ENCODE assay signal across 8 cellular contexts in the genomic region with DNA sequence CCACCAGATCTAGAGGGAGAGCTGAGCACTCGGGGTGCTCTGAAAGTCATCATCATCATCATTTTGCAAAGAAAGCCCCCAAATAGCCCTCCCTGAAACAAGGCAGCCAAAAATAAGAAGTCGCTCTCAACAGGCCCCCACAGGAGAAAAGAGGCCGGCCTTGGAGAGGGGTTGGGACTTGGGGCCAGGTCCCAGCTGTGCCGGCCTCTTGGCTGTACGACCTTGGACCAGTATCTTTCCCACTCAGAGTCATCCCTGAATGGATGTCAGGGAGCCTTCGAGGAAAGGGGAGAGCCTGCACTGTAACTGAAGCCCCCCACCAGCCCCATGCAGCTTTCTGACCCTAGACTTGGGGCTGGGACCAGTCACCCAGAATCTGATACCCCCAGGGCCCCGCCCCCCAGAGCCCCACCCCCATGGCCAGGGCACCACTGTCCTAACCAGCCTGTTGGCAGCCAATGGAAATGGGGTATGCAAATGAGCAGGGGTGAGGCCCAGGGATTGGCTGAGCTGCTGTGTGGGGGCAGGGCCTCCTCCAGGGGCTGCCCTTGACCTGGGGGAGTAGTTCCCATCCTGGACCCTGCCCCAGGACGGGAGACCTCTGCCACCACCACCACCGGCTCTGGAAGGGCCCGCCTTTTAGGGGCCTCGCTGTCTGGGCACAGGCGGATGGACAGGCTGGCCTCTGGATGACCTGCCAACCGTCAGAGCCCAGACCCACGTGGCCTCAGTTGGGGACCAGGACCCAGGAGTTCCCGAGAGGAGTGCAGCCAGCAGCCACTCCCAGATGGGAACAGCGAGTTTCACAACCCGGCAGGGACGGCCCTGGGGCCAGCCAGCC. TPM values are rescaled to one million over a fixed set of nuclear protein-coding genes. Genes with fewer than 3 reads are reported as not detected.
DNase-seq lines count a peak whose midpoint lies in the region; ATAC-seq and TF ChIP-seq lines count a peak whose summit lies in the region.

No MANE protein-coding gene starts in this region.

- no peaks in the 10 kb centered on the region for H3K9me3 ChIP-seq in iPS-18a (ENCODE audit: control insufficient read depth, low read depth, low read length)

- no peaks in the 10 kb centered on the region for H3K9me3 Mint-ChIP-seq in activated T-helper 1 cell treated with anti-CD3 and anti-CD28 coated beads, Interleukin-12 subunit alpha, Interleukin-12 subunit beta, Interleukin-2, Interleukin-4 antibody, amounts not matched to agents 30 ng/mL and 10 ng/mL and 1 ng/mL, durations not matched to agents 14 hours and 24 hours and 36 hours

- H3K27me3 ChIP-seq in iPS-18a (ENCODE audit: control insufficient read depth, insufficient read depth, low read length): no peaks in the 10 kb centered on the region

- no peaks in the 10 kb centered on the region for H3K36me3 Mint-ChIP-seq in activated T-helper 1 cell treated with anti-CD3 and anti-CD28 coated beads, Interleukin-12 subunit alpha, Interleukin-12 subunit beta, Interleukin-2, Interleukin-4 antibody, amounts not matched to agents 30 ng/mL and 10 ng/mL and 1 ng/mL, durations not matched to agents 14 hours and 24 hours and 36 hours (ENCODE audit: low read depth)

- ATAC-seq in SK-N-SH treated with all-trans-retinoic acid at 6 μM for 48 hours (peak; percentile 74), GM21619 (IDR thresholded peaks at IDR 0.05; ENCODE audit: unreplicated experiment) (no peak), Right ventricle myocardium superior (ENCODE audit: poor library complexity) (no peak)

- no peak overlapping the region for H3K4me3 Mint-ChIP-seq in activated T-helper 1 cell treated with anti-CD3 and anti-CD28 coated beads, Interleukin-12 subunit alpha, Interleukin-12 subunit beta, Interleukin-2, Interleukin-4 antibody, amounts not matched to agents 30 ng/mL and 10 ng/mL and 1 ng/mL, durations not matched to agents 14 hours and 24 hours and 36 hours

- peak; percentile 29 for DNase-seq in Ammon's horn (ENCODE audit: low spot score)
- DNase-seq in H4 (ENCODE audit: low spot score): peak; percentile 49
- no peak for DNase-seq in DMS153 (lab: John Stamatoyannopoulos, UW)
- no peak for DNase-seq in activated T-helper 1 cell treated with anti-CD3 and anti-CD28 coated beads, Interleukin-12 subunit alpha, Interleukin-12 subunit beta, Interleukin-2, Interleukin-4 antibody, amounts not matched to agents 30 ng/mL and 10 ng/mL and 1 ng/mL, durations not matched to agents 14 hours and 24 hours and 36 hours (ENCODE audit: low spot score)
- DNase-seq in Right ventricle myocardium superior: no peak

- peak overlapping the region; percentile 40 for H3K4me3 ChIP-seq in iPS-18a (ENCODE audit: low read length)

- H3K27ac Mint-ChIP-seq in activated T-helper 1 cell treated with anti-CD3 and anti-CD28 coated beads, Interleukin-12 subunit alpha, Interleukin-12 subunit beta, Interleukin-2, Interleukin-4 antibody, amounts not matched to agents 30 ng/mL and 10 ng/mL and 1 ng/mL, durations not matched to agents 14 hours and 24 hours and 36 hours: no peak overlapping the region

- intact Hi-C loops in activated T-helper 1 cell treated with anti-CD3 and anti-CD28 coated beads, Interleukin-12 subunit alpha, Interleukin-12 subunit beta, Interleukin-2, Interleukin-4 antibody, amounts not matched to agents 30 ng/mL and 10 ng/mL and 1 ng/mL, durations not matched to agents 14 hours and 24 hours and 36 hours (cut with micrococcal nuclease): loop anchor here (2.0 kb wide), 1 partner anchor 14 kb away; no protein-coding TSS in a partner anchor
- intact Hi-C loops in Right ventricle myocardium superior (cut with DNase I): no loop called here

- no peak overlapping the region for H3K9ac ChIP-seq in iPS-18a (ENCODE audit: low read length)

- peaks cover 20% of the 10 kb centered on the region for H3K4me1 Mint-ChIP-seq in activated T-helper 1 cell treated with anti-CD3 and anti-CD28 coated beads, Interleukin-12 subunit alpha, Interleukin-12 subunit beta, Interleukin-2, Interleukin-4 antibody, amounts not matched to agents 30 ng/mL and 10 ng/mL and 1 ng/mL, durations not matched to agents 14 hours and 24 hours and 36 hours (ENCODE audit: low read depth)

- H3K27ac ChIP-seq in iPS-18a (ENCODE audit: low read length): no peak overlapping the region

- no peaks in the 10 kb centered on the region for H3K27me3 Mint-ChIP-seq in activated T-helper 1 cell treated with anti-CD3 and anti-CD28 coated beads, Interleukin-12 subunit alpha, Interleukin-12 subunit beta, Interleukin-2, Interleukin-4 antibody, amounts not matched to agents 30 ng/mL and 10 ng/mL and 1 ng/mL, durations not matched to agents 14 hours and 24 hours and 36 hours (ENCODE audit: insufficient read depth)

- peaks cover 3% of the 10 kb centered on the region for H3K4me1 ChIP-seq in iPS-18a (ENCODE audit: control insufficient read depth, low read depth, low read length)

- H3K36me3 ChIP-seq in iPS-18a (ENCODE audit: control insufficient read depth, low read depth, low read length): no peaks in the 10 kb centered on the region

TF ChIP-seq in SK-N-SH treated with all-trans-retinoic acid at 6 μM for 48 hours, 23 proteins besides CTCF, POLR2A, EP300 and RAD21:
- TF ChIP-seq CSDC2 (CRISPR knock-in tag; IDR thresholded peaks at IDR 0.05) (no peak), ZNF8 (CRISPR knock-in tag; IDR thresholded peaks at IDR 0.05) (no peak), ISL1 (CRISPR knock-in tag; IDR thresholded peaks at IDR 0.05) (no peak), BACH2 (CRISPR knock-in tag; IDR thresholded peaks at IDR 0.05; ENCODE audit: borderline replicate concordance) (no peak), ZFP3 (CRISPR knock-in tag; IDR thresholded peaks at IDR 0.05) (no peak), SNAI2 (CRISPR knock-in tag; IDR thresholded peaks at IDR 0.05) (no peak), OSR1 (CRISPR knock-in tag; IDR thresholded peaks at IDR 0.05) (no peak)
- TF ChIP-seq, protein P1, sequence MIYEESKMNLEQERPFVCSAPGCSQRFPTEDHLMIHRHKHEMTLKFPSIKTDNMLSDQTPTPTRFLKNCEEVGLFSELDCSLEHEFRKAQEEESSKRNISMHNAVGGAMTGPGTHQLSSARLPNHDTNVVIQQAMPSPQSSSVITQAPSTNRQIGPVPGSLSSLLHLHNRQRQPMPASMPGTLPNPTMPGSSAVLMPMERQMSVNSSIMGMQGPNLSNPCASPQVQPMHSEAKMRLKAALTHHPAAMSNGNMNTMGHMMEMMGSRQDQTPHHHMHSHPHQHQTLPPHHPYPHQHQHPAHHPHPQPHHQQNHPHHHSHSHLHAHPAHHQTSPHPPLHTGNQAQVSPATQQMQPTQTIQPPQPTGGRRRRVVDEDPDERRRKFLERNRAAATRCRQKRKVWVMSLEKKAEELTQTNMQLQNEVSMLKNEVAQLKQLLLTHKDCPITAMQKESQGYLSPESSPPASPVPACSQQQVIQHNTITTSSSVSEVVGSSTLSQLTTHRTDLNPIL (CRISPR knock-in tag; IDR thresholded peaks at IDR 0.05; ENCODE audit: low read depth): no peak
TF ChIP-seq in SK-N-SH treated with all-trans-retinoic acid at 6 μM for 48 hours: peak in this region for 0.

RNA-seq across cellular contexts. Expression of a gene that starts 15.4 kb away (rescaled TPM):
- total RNA-seq in H4 (2014; rRNA removed; shearing (Covaris generic)): 0.29 and 0.86 TPM in 2 replicates
- total RNA-seq in activated T-helper 1 cell treated with anti-CD3 and anti-CD28 coated beads, Interleukin-12 subunit alpha, Interleukin-12 subunit beta, Interleukin-2, Interleukin-4 antibody, amounts not matched to agents 30 ng/mL and 10 ng/mL and 1 ng/mL, durations not matched to agents 14 hours and 24 hours and 36 hours: 20.6 and 21.7 TPM in 2 replicates
- 3.6 TPM for total RNA-seq in Right ventricle myocardium superior

Comparison
In these comparisons a context has a peak if more than half of its experiments do, and no peak if none do; other contexts are left out.
1. DNase-seq: peak in Ammon's horn (single experiment) and H4 (single experiment); none in DMS153 (single experiment), activated T-helper 1 cell treated with anti-CD3 and anti-CD28 coated beads, Interleukin-12 subunit alpha, Interleukin-12 subunit beta, Interleukin-2, Interleukin-4 antibody, amounts not matched to agents 30 ng/mL and 10 ng/mL and 1 ng/mL, durations not matched to agents 14 hours and 24 hours and 36 hours (single experiment) and Right ventricle myocardium superior (single experiment).